ENCODE assay signal across 27 cellular contexts in the genomic region with DNA sequence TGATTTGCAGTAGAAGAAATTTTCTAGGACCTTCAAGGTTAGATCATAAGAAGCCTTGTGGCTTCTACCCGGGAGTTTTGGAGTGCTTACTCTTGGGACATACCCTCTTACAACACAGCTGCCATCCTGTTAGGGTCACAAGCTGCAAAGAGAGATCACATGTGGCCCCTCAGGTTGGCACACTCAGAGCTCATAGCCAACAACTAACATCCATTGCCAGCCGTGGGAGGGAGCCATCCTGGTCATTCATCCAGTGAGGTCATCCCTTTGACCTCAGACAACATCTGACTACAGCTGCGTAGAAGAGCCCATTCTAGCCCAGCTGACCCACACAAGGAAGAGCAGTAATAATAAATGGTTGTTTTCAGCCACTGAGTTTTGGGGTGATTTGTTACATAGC.
DNase-seq lines count a peak whose midpoint lies in the region; ATAC-seq and TF ChIP-seq lines count a peak whose summit lies in the region.
"Had no signal": no experiment of that assay in that cellular context is flagged by ENCODE, and none has a peak within 500 bp of the region (broad histone marks: within the 10 kb centered on the region; RNA-seq: fewer than 3 reads in every experiment).

No MANE protein-coding gene starts in this region.

- ATAC-seq in T-helper 17 cell (no peak), upper lobe of left lung (ENCODE audit: low FRiP score in 2 of 2) (peak; percentile 42 to 46), gastrocnemius medialis (no peak), HG03469 (IDR thresholded peaks at IDR 0.05; ENCODE audit: unreplicated experiment) (no peak)
- no peak for ATAC-seq in activated CD4-positive, alpha-beta T cell treated with anti-CD3 and anti-CD28 coated beads for 36 hours
- ATAC-seq: activated CD4-positive, CD25-positive, alpha-beta regulatory T cell treated with anti-CD3 and anti-CD28 coated beads, Interleukin-2, amount 50 U/mL, for 24 hours; activated CD8-positive, alpha-beta T cell treated with anti-CD3 and anti-CD28 coated beads, Interleukin-2, amount 10 ng/mL, durations not matched to agents 7 days and 5 days; activated naive CD8-positive, alpha-beta T cell treated with anti-CD3 and anti-CD28 coated beads, Interleukin-2, amount 50 U/mL, for 24 hours; body of pancreas; CD8-positive, alpha-beta T cell; heart right ventricle; right cardiac atrium; stimulated activated naive B cell treated with anti-CD40 and anti-IgM and Interleukin-4, amounts not matched to agents 10 μg/mL and 1 μg/mL and 100 μg/mL, for 72 hours had no signal

- peak in 1 of 4 donors; percentile 21 for TF ChIP-seq POLR2A in upper lobe of left lung (IDR thresholded peaks at IDR 0.05)
- TF ChIP-seq POLR2A in gastrocnemius medialis (IDR thresholded peaks at IDR 0.05): no peak

- POLR2A ChIA-PET in activated CD4-positive, alpha-beta T cell treated with anti-CD3 and anti-CD28 coated beads for 36 hours (lab: Charles Lee): no interaction called here

- TF ChIP-seq EP300 in upper lobe of left lung (IDR thresholded peaks at IDR 0.05): no peak

- CTCF ChIA-PET in activated CD4-positive, alpha-beta T cell treated with anti-CD3 and anti-CD28 coated beads for 36 hours (lab: Charles Lee): interaction anchor here (0.8 to 1.0 kb wide), 2 partner anchors 46 to 174 kb away, joined by 3 read pairs; no protein-coding TSS in a partner anchor

- intact Hi-C loops in activated CD4-positive, alpha-beta T cell treated with anti-CD3 and anti-CD28 coated beads for 36 hours (cut with DNase I, micrococcal nuclease): no loop called here
- intact Hi-C loops in gastrocnemius medialis (cut with DNase I; ENCODE audit: low total_unique reads): no loop called here

- no peak for TF ChIP-seq CTCF in upper lobe of left lung (IDR thresholded peaks at IDR 0.05)
- no peak for TF ChIP-seq CTCF in gastrocnemius medialis (IDR thresholded peaks at IDR 0.05 in 4 of 5, conservative IDR thresholded peaks at IDR 0.05 in 1 of 5)

- no peaks in the 10 kb centered on the region for H3K36me3 Mint-ChIP-seq in T-helper 17 cell (ENCODE audit: low read depth)
- no peaks in the 10 kb centered on the region for H3K36me3 Mint-ChIP-seq in activated CD4-positive, alpha-beta T cell treated with anti-CD3 and anti-CD28 coated beads for 36 hours (ENCODE audit: low read depth)
- H3K36me3 Mint-ChIP-seq: CD8-positive, alpha-beta T cell; stimulated activated naive B cell treated with anti-CD40 and anti-IgM and Interleukin-4, amounts not matched to agents 10 μg/mL and 1 μg/mL and 100 μg/mL, for 72 hours had no signal

- H3K27me3 ChIP-seq in MG63: no peaks in the 10 kb centered on the region
- no peaks in the 10 kb centered on the region for H3K27me3 ChIP-seq in upper lobe of left lung
- no peaks in the 10 kb centered on the region for H3K27me3 ChIP-seq in gastrocnemius medialis
- H3K27me3 ChIP-seq: body of pancreas, pancreas, testis had no signal

- H3K27ac Mint-ChIP-seq in T-helper 17 cell: peak overlapping the region; percentile 34
- H3K27ac Mint-ChIP-seq in activated CD4-positive, alpha-beta T cell treated with anti-CD3 and anti-CD28 coated beads for 36 hours: no peak overlapping the region
- H3K27ac Mint-ChIP-seq: activated CD8-positive, alpha-beta T cell treated with anti-CD3 and anti-CD28 coated beads, Interleukin-2, amount 10 ng/mL, durations not matched to agents 7 days and 5 days; activated naive CD8-positive, alpha-beta T cell treated with anti-CD3 and anti-CD28 coated beads, Interleukin-2, amount 50 U/mL, for 24 hours; CD8-positive, alpha-beta T cell; stimulated activated naive B cell treated with anti-CD40 and anti-IgM and Interleukin-4, amounts not matched to agents 10 μg/mL and 1 μg/mL and 100 μg/mL, for 72 hours had no signal

- H3K4me1 ChIP-seq in upper lobe of left lung (no peaks in the 10 kb centered on the region), gastrocnemius medialis (no peaks in the 10 kb centered on the region)
- H3K4me1 ChIP-seq: body of pancreas, heart right ventricle, pancreas, testis had no signal

- no peak overlapping the region for H3K4me3 Mint-ChIP-seq in T-helper 17 cell
- H3K4me3 Mint-ChIP-seq in activated CD4-positive, alpha-beta T cell treated with anti-CD3 and anti-CD28 coated beads for 36 hours: no peak overlapping the region
- H3K4me3 Mint-ChIP-seq: activated CD8-positive, alpha-beta T cell treated with anti-CD3 and anti-CD28 coated beads, Interleukin-2, amount 10 ng/mL, durations not matched to agents 7 days and 5 days; activated naive CD8-positive, alpha-beta T cell treated with anti-CD3 and anti-CD28 coated beads, Interleukin-2, amount 50 U/mL, for 24 hours; CD8-positive, alpha-beta T cell; nephron; stimulated activated naive B cell treated with anti-CD40 and anti-IgM and Interleukin-4, amounts not matched to agents 10 μg/mL and 1 μg/mL and 100 μg/mL, for 72 hours had no signal

- H3K4me3 ChIP-seq in MG63: no peak overlapping the region
- no peak overlapping the region for H3K4me3 ChIP-seq in upper lobe of left lung
- no peak overlapping the region for H3K4me3 ChIP-seq in gastrocnemius medialis
- H3K4me3 ChIP-seq: body of pancreas, heart right ventricle, pancreas, testis had no signal

- H3K9me3 ChIP-seq in MG63: no peaks in the 10 kb centered on the region
- no peaks in the 10 kb centered on the region for H3K9me3 ChIP-seq in T-helper 17 cell (ENCODE audit: control insufficient read depth, low read length, poor library complexity, severe bottlenecking)
- H3K9me3 ChIP-seq in upper lobe of left lung: no peaks in the 10 kb centered on the region
- H3K9me3 ChIP-seq in gastrocnemius medialis: no peaks in the 10 kb centered on the region
- H3K9me3 ChIP-seq: body of pancreas, heart right ventricle, pancreas, testis had no signal

- H3K27ac ChIP-seq in upper lobe of left lung (no peak overlapping the region), gastrocnemius medialis (no peak overlapping the region)
- H3K27ac ChIP-seq: body of pancreas, heart right ventricle, pancreas, testis had no signal

- DNase-seq in MG63 (peak; percentile 44), T-helper 17 cell (no peak), kidney tubule cell (ENCODE audit: low spot score) (peak; percentile 46), upper lobe of left lung (peak in 1 of 2 donors; percentile 61), gastrocnemius medialis (no peak)
- DNase-seq in activated CD4-positive, alpha-beta T cell treated with anti-CD3 and anti-CD28 coated beads for 36 hours: no peak
- DNase-seq: activated CD8-positive, alpha-beta T cell treated with anti-CD3 and anti-CD28 coated beads, Interleukin-2, amount 10 ng/mL, durations not matched to agents 7 days and 5 days; activated gamma-delta T cell treated with Interleukin-2 at 50 U/mL for 16 hours; activated naive CD8-positive, alpha-beta T cell treated with anti-CD3 and anti-CD28 coated beads, Interleukin-2, amount 50 U/mL, for 24 hours; activated T-cell treated with anti-CD3 and anti-CD28 coated beads, Interleukin-2, amount 50 U/mL, for 1 hour; CD8-positive, alpha-beta T cell; cerebellar nuclear complex; DMS153; heart right ventricle; Kasumi-1; NCI-H2081 treated with DMSO at 0.1 percent for 48 hours; NCI-H524; NK-92 treated with Interleukin-12 subunit alpha and Interleukin-12 subunit beta, amount 100 ng/mL, for 24 hours; pancreas; right cardiac atrium; stimulated activated CD4-positive, alpha-beta T cell treated with anti-CD3 and anti-CD28 coated beads, Interleukin-4, amount 100 ng/mL, for 1 hour; stimulated activated naive B cell treated with anti-CD40 and anti-IgM and Interleukin-4, amounts not matched to agents 10 μg/mL and 1 μg/mL and 100 μg/mL, for 72 hours; testis had no signal

- H3K36me3 ChIP-seq in MG63: no peaks in the 10 kb centered on the region
- no peaks in the 10 kb centered on the region for H3K36me3 ChIP-seq in upper lobe of left lung
- no peaks in the 10 kb centered on the region for H3K36me3 ChIP-seq in gastrocnemius medialis
- H3K36me3 ChIP-seq: heart right ventricle, pancreas had no signal

- H3K4me1 Mint-ChIP-seq in T-helper 17 cell: peaks cover 3% of the 10 kb centered on the region
- H3K4me1 Mint-ChIP-seq in activated CD4-positive, alpha-beta T cell treated with anti-CD3 and anti-CD28 coated beads for 36 hours: no peaks in the 10 kb centered on the region
- H3K4me1 Mint-ChIP-seq: nephron; stimulated activated naive B cell treated with anti-CD40 and anti-IgM and Interleukin-4, amounts not matched to agents 10 μg/mL and 1 μg/mL and 100 μg/mL, for 72 hours had no signal

- H3K9me3 Mint-ChIP-seq in activated CD4-positive, alpha-beta T cell treated with anti-CD3 and anti-CD28 coated beads for 36 hours (ENCODE audit: low read depth): no peaks in the 10 kb centered on the region
- H3K9me3 Mint-ChIP-seq: activated naive CD8-positive, alpha-beta T cell treated with anti-CD3 and anti-CD28 coated beads, Interleukin-2, amount 50 U/mL, for 24 hours; CD8-positive, alpha-beta T cell; nephron; stimulated activated naive B cell treated with anti-CD40 and anti-IgM and Interleukin-4, amounts not matched to agents 10 μg/mL and 1 μg/mL and 100 μg/mL, for 72 hours had no signal

- WGBS in upper lobe of left lung, 2 donors: 58 to 59% methylated on average over 3 of the region's 3 CpGs

- in situ Hi-C loops in gastrocnemius medialis (cut with MboI; ENCODE audit: low sequenced_read_pairs in 4 of 4): no loop called here

- peaks cover 4% of the 10 kb centered on the region for H3K27me3 Mint-ChIP-seq in T-helper 17 cell
- no peaks in the 10 kb centered on the region for H3K27me3 Mint-ChIP-seq in activated CD4-positive, alpha-beta T cell treated with anti-CD3 and anti-CD28 coated beads for 36 hours
- H3K27me3 Mint-ChIP-seq: stimulated activated naive B cell treated with anti-CD40 and anti-IgM and Interleukin-4, amounts not matched to agents 10 μg/mL and 1 μg/mL and 100 μg/mL, for 72 hours had no signal

Comparison
In these comparisons a context has a peak if more than half of its experiments do, and no peak if none do; other contexts are left out.
1. DNase-seq: peak in MG63 (single experiment) and kidney tubule cell (single experiment); none in T-helper 17 cell (0 of 3), activated CD4-positive, alpha-beta T cell treated with anti-CD3 and anti-CD28 coated beads for 36 hours (single experiment) and gastrocnemius medialis (0 of 2).
2. ATAC-seq: peak in upper lobe of left lung (2 of 2); none in T-helper 17 cell (single experiment), activated CD4-positive, alpha-beta T cell treated with anti-CD3 and anti-CD28 coated beads for 36 hours (single experiment), gastrocnemius medialis (0 of 2) and HG03469 (single experiment).